In the genomic region with DNA sequence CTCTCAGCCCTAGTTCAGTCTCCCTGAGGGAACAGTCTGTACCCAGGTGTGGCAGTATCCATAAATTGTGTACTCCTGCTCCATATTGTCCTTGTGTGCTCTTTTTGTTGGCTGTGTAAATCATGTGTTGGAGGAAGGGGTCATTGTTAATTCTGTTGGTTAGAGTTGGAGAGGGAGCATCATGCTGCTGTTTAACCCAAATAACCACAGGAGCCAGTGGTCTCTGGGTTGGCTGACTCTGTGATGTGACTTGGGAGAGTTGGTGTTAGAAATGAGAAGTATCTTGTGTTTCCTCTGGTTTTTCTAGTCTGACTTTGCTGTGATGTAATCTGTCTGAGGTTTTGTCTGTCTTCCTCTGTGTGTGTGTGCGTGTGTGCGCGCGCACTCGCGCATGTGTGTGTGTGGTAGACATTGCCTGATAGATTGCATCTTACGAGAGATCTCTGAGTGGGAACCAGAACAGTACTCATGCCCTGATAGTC, we compare ENCODE assay signal across 1 cellular context.
TF ChIP-seq lines count a peak whose summit lies in the region.

No MANE protein-coding gene starts in this region.

TF ChIP-seq in H1, 55 proteins besides CTCF, POLR2A, EP300 and RAD21:
- TF ChIP-seq CBX5 (IDR thresholded peaks at IDR 0.05; ENCODE audit: low read depth, low read length) (no peak), KDM1A (IDR thresholded peaks at IDR 0.05; ENCODE audit: borderline replicate concordance, low read length) (no peak), NRF1 (IDR thresholded peaks at IDR 0.05; ENCODE audit: low read depth, low read length) (no peak), TAF7 (optimal IDR thresholded peaks at IDR 0.05; ENCODE audit: borderline replicate concordance, low read depth, low read length) (no peak), RNF2 (IDR thresholded peaks at IDR 0.05; ENCODE audit: borderline replicate concordance, low read depth, low read length, missing control alignments, poor library complexity, severe bottlenecking) (no peak), CHD2 (IDR thresholded peaks at IDR 0.05; ENCODE audit: low read length) (no peak), JUN (IDR thresholded peaks at IDR 0.05; ENCODE audit: low read depth, low read length) (no peak), KDM4A (IDR thresholded peaks at IDR 0.05; ENCODE audit: low read depth, low read length, severe bottlenecking) (no peak), SIRT6 (IDR thresholded peaks at IDR 0.05; ENCODE audit: low read length) (no peak), SIX5 (IDR thresholded peaks at IDR 0.05; ENCODE audit: low read depth, low read length) (no peak), EZH2 (IDR thresholded peaks at IDR 0.05; ENCODE audit: low read depth, low read length, severe bottlenecking) (no peak), RXRA (IDR thresholded peaks at IDR 0.05; ENCODE audit: insufficient read depth, low read depth, low read length) (no peak), PHF8 (conservative IDR thresholded peaks at IDR 0.05; ENCODE audit: low read depth, low read length) (no peak)
- TF ChIP-seq, protein P1, sequence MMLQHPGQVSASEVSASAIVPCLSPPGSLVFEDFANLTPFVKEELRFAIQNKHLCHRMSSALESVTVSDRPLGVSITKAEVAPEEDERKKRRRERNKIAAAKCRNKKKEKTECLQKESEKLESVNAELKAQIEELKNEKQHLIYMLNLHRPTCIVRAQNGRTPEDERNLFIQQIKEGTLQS (IDR thresholded peaks at IDR 0.05; ENCODE audit: insufficient read depth, low read depth, low read length): no peak
